Comparison of ENCODE assay signal across 17 cellular contexts in genomic region chr2:161163438-161163837, GRCh38. TPM values are rescaled to one million over a fixed set of nuclear protein-coding genes. Genes with fewer than 3 reads are reported as not detected.
DNase-seq lines count a peak whose midpoint lies in the region; ATAC-seq and TF ChIP-seq lines count a peak whose summit lies in the region.
"Had no signal": no experiment of that assay in that cellular context is flagged by ENCODE, and none has a peak within 500 bp of the region (broad histone marks: within the 10 kb centered on the region; RNA-seq: fewer than 3 reads in every experiment).

No MANE protein-coding gene starts in this region.

- peaks cover 61% of the 10 kb centered on the region for H3K36me3 Mint-ChIP-seq in activated CD4-positive, alpha-beta T cell treated with anti-CD3 and anti-CD28 coated beads, Interleukin-2, amount 10 ng/mL, durations not matched to agents 7 days and 5 days (ENCODE audit: low read depth)
- H3K36me3 Mint-ChIP-seq in IgD-negative memory B cell (peaks cover 11% of the 10 kb centered on the region), endodermal cell (ENCODE audit: low read depth) (peaks cover 25% of the 10 kb centered on the region)
- H3K36me3 Mint-ChIP-seq in activated naive CD8-positive, alpha-beta T cell treated with anti-CD3 and anti-CD28 coated beads for 36 hours = peaks cover 69% of the 10 kb centered on the region

- H3K4me3 ChIP-seq in psoas muscle (peak overlapping the region; percentile 1), endodermal cell (ENCODE audit: low read length) (no peak overlapping the region)
- H3K4me3 ChIP-seq: left ventricle myocardium inferior had no signal

- WGBS in psoas muscle, 3 donors = 88 to 99% (median 99%) methylated on average over 2 of the region's 2 CpGs
- WGBS in endodermal cell (ENCODE audit: insufficient coverage in 1 of 2, insufficient read length in 1 of 2), 2 experiments = 97% methylated on average over 2 of the region's 2 CpGs; no CpG with 5 or more reads in 1 of the 2 experiments

- peak overlapping the region; percentile 78 for H3K27ac Mint-ChIP-seq in activated CD4-positive, alpha-beta T cell treated with anti-CD3 and anti-CD28 coated beads, Interleukin-2, amount 10 ng/mL, durations not matched to agents 7 days and 5 days
- H3K27ac Mint-ChIP-seq in IgD-negative memory B cell (peak overlapping the region; percentile 73 to 92 (median 81)), endodermal cell (no peak overlapping the region)
- peak overlapping the region; percentile 60 for H3K27ac Mint-ChIP-seq in activated naive CD8-positive, alpha-beta T cell treated with anti-CD3 and anti-CD28 coated beads for 36 hours

- H3K4me1 ChIP-seq in psoas muscle (peaks cover 48% of the 10 kb centered on the region), endodermal cell (ENCODE audit: control insufficient read depth, insufficient read depth, low read length) (no peaks in the 10 kb centered on the region)

- peaks cover 17 to 22% of the 10 kb centered on the region in 2 donors for H3K36me3 ChIP-seq in psoas muscle (ENCODE audit: insufficient read depth in 1 of 2, low read depth in 1 of 2)
- peaks cover 34% of the 10 kb centered on the region for H3K36me3 ChIP-seq in endodermal cell (ENCODE audit: control insufficient read depth, insufficient read depth, low read length)

- no peak overlapping the region for H3K9ac ChIP-seq in endodermal cell (ENCODE audit: extremely low read depth, low read length, poor library complexity, severe bottlenecking)

- H3K27me3 Mint-ChIP-seq in activated CD4-positive, alpha-beta T cell treated with anti-CD3 and anti-CD28 coated beads, Interleukin-2, amount 10 ng/mL, durations not matched to agents 7 days and 5 days = no peaks in the 10 kb centered on the region
- no peaks in the 10 kb centered on the region for H3K27me3 Mint-ChIP-seq in IgD-negative memory B cell
- no peaks in the 10 kb centered on the region for H3K27me3 Mint-ChIP-seq in activated naive CD8-positive, alpha-beta T cell treated with anti-CD3 and anti-CD28 coated beads for 36 hours
- no peaks in the 10 kb centered on the region for H3K27me3 Mint-ChIP-seq in endodermal cell (ENCODE audit: insufficient read depth)

- TF ChIP-seq CTCF in psoas muscle (IDR thresholded peaks at IDR 0.05) (no peak), endodermal cell (conservative IDR thresholded peaks at IDR 0.05) (no peak)

- DNase-seq in activated CD4-positive, alpha-beta T cell treated with anti-CD3 and anti-CD28 coated beads, Interleukin-2, amount 10 ng/mL, durations not matched to agents 7 days and 5 days = no peak
- no peak for DNase-seq in activated CD4-positive, alpha-beta T cell treated with anti-CD3 and anti-CD28 coated beads for 1 hour
- no peak for DNase-seq in activated naive CD8-positive, alpha-beta T cell treated with anti-CD3 and anti-CD28 coated beads for 36 hours
- DNase-seq in psoas muscle (no peak), NCI-H524 treated with DMSO at 0.1 percent for 48 hours (lab: John Stamatoyannopoulos, UW) (no peak), endodermal cell (no peak)
- DNase-seq: ACHN, DMS79 treated with DMSO at 0.1 percent for 48 hours, H7, left ventricle myocardium inferior, NCI-H2107, occipital lobe, SIG-M5, trophoblast cell had no signal

- H3K4me3 Mint-ChIP-seq in activated CD4-positive, alpha-beta T cell treated with anti-CD3 and anti-CD28 coated beads, Interleukin-2, amount 10 ng/mL, durations not matched to agents 7 days and 5 days = peak overlapping the region; percentile 64
- peak overlapping the region; percentile 78 to 93 (median 92) for H3K4me3 Mint-ChIP-seq in IgD-negative memory B cell
- peak overlapping the region; percentile 65 for H3K4me3 Mint-ChIP-seq in activated naive CD8-positive, alpha-beta T cell treated with anti-CD3 and anti-CD28 coated beads for 36 hours
- H3K4me3 Mint-ChIP-seq in endodermal cell = no peak overlapping the region

- H3K9me3 Mint-ChIP-seq in activated CD4-positive, alpha-beta T cell treated with anti-CD3 and anti-CD28 coated beads, Interleukin-2, amount 10 ng/mL, durations not matched to agents 7 days and 5 days = peaks cover 7% of the 10 kb centered on the region
- H3K9me3 Mint-ChIP-seq in IgD-negative memory B cell (peaks cover 0 to 2% (median 0%) of the 10 kb centered on the region in 3 donors), endodermal cell (no peaks in the 10 kb centered on the region)
- H3K9me3 Mint-ChIP-seq in activated naive CD8-positive, alpha-beta T cell treated with anti-CD3 and anti-CD28 coated beads for 36 hours = peaks cover 5% of the 10 kb centered on the region

- H3K9me3 ChIP-seq in psoas muscle (no peaks in the 10 kb centered on the region), endodermal cell (ENCODE audit: control insufficient read depth, low read length) (no peaks in the 10 kb centered on the region)
- H3K9me3 ChIP-seq: left ventricle myocardium inferior had no signal

- no peak for ATAC-seq in psoas muscle
- no peak for ATAC-seq in HG02970 (IDR thresholded peaks at IDR 0.05; ENCODE audit: low FRiP score, unreplicated experiment)

- CTCF ChIA-PET in activated CD4-positive, alpha-beta T cell treated with anti-CD3 and anti-CD28 coated beads, Interleukin-2, amount 10 ng/mL, durations not matched to agents 7 days and 5 days (lab: Charles Lee) = interaction anchor here (1.7 kb wide), 1 partner anchor 12 kb away, joined by 3 read pairs; no protein-coding TSS in a partner anchor

- intact Hi-C loops in psoas muscle (cut with DNase I) = no loop called here

- POLR2A ChIA-PET in activated CD4-positive, alpha-beta T cell treated with anti-CD3 and anti-CD28 coated beads, Interleukin-2, amount 10 ng/mL, durations not matched to agents 7 days and 5 days (lab: Charles Lee) = no interaction called here

- H3K4me1 Mint-ChIP-seq in activated CD4-positive, alpha-beta T cell treated with anti-CD3 and anti-CD28 coated beads, Interleukin-2, amount 10 ng/mL, durations not matched to agents 7 days and 5 days = peaks cover 74% of the 10 kb centered on the region
- H3K4me1 Mint-ChIP-seq in IgD-negative memory B cell = peaks cover 40 to 68% (median 53%) of the 10 kb centered on the region in 3 donors
- peaks cover 61% of the 10 kb centered on the region for H3K4me1 Mint-ChIP-seq in activated naive CD8-positive, alpha-beta T cell treated with anti-CD3 and anti-CD28 coated beads for 36 hours
- H3K4me1 Mint-ChIP-seq in endodermal cell = peaks cover 11% of the 10 kb centered on the region

- H3K27ac ChIP-seq in psoas muscle = no peak overlapping the region
- no peak overlapping the region for H3K27ac ChIP-seq in endodermal cell (ENCODE audit: low read depth, low read length)
- H3K27ac ChIP-seq: left ventricle myocardium inferior, VCaP had no signal

- H3K27me3 ChIP-seq in psoas muscle (ENCODE audit: insufficient read depth in 3 of 3, low read length in 2 of 3) = no peaks in the 10 kb centered on the region
- no peaks in the 10 kb centered on the region for H3K27me3 ChIP-seq in endodermal cell (ENCODE audit: control insufficient read depth, insufficient read depth, low read length, poor library complexity, severe bottlenecking)

RNA-seq across cellular contexts. Expression of gene TANK, which starts 3.2 kb away (rescaled TPM):
- 10 to 100 TPM; 71.5 to 74.1 TPM for total RNA-seq in activated CD4-positive, alpha-beta T cell treated with anti-CD3 and anti-CD28 coated beads, Interleukin-2, amount 10 ng/mL, durations not matched to agents 7 days and 5 days
- 90.1 TPM for polyA plus RNA-seq in IgD-negative memory B cell
- total RNA-seq in activated naive CD8-positive, alpha-beta T cell treated with anti-CD3 and anti-CD28 coated beads for 36 hours = 10 to 100 TPM; 53.1 to 55.0 TPM
- total RNA-seq in psoas muscle = 10 to 100 TPM; 39.6 to 62.8 (median 53.3) TPM
- polyA plus RNA-seq in psoas muscle = 10 to 100 TPM; 40.6 to 75.7 (median 66.7) TPM
- 10 to 100 TPM; 22.4 to 33.2 TPM for total RNA-seq in endodermal cell
- 34.7 TPM for polyA plus RNA-seq in endodermal cell (2013, experiment 1 of 2)
- polyA plus RNA-seq in endodermal cell (2013, experiment 2 of 2) = 30.8 TPM
